9 cellular contexts compared by ENCODE assay signal in genomic region chr19:13906910-13907309, GRCh38. TPM values are rescaled to one million over a fixed set of nuclear protein-coding genes. Genes with fewer than 3 reads are reported as not detected.
DNase-seq lines count a peak whose midpoint lies in the region; ATAC-seq and TF ChIP-seq lines count a peak whose summit lies in the region.
"Had no signal": no experiment of that assay in that cellular context is flagged by ENCODE, and none has a peak within 500 bp of the region (broad histone marks: within the 10 kb centered on the region; RNA-seq: fewer than 3 reads in every experiment).

No MANE protein-coding gene starts in this region.

- H3K36me3 Mint-ChIP-seq in CD8-positive, alpha-beta T cell, result peaks cover 18% of the 10 kb centered on the region
- H3K36me3 Mint-ChIP-seq in osteocyte (ENCODE audit: unreplicated experiment), result peaks cover 7% of the 10 kb centered on the region
- H3K36me3 Mint-ChIP-seq in activated naive CD4-positive, alpha-beta T cell treated with anti-CD3 and anti-CD28 coated beads, Interleukin-2, amount 50 U/mL, for 72 hours, result peaks cover 5 to 6% of the 10 kb centered on the region in 2 donors

- H3K4me1 ChIP-seq in CD8-positive, alpha-beta T cell (ENCODE audit: insufficient read depth, low read length), result peaks cover 12% of the 10 kb centered on the region
- peaks cover 11% of the 10 kb centered on the region for H3K4me1 ChIP-seq in OCI-LY3 (ENCODE audit: low read length)

- intact Hi-C loops in CD8-positive, alpha-beta T cell (cut with DNase I, micrococcal nuclease), result loop anchor here (1.0 to 2.0 kb wide), 4 partner anchors 26 to 125 kb away; partner anchors contain the start of gene DCAF15 (in 2 of the 2)

- no peak for ATAC-seq in CD8-positive, alpha-beta T cell
- ATAC-seq in GM19351 (IDR thresholded peaks at IDR 0.05; ENCODE audit: unreplicated experiment), result no peak
- ATAC-seq in activated naive CD4-positive, alpha-beta T cell treated with anti-CD3 and anti-CD28 coated beads, Interleukin-2, amount 50 U/mL, for 72 hours, result no peak

- CTCF ChIA-PET in CD8-positive, alpha-beta T cell (lab: Charles Lee), result interaction anchor here (1.0 to 1.2 kb wide), 3 partner anchors 46 to 153 kb away, joined by 3 to 4 read pairs (median 4); partner anchors contain the start of gene DCAF15

- peak overlapping the region; percentile 96 for H3K4me2 ChIP-seq in OCI-LY3 (ENCODE audit: low read length)

- H3K27me3 Mint-ChIP-seq in CD8-positive, alpha-beta T cell (ENCODE audit: low read depth), result no peaks in the 10 kb centered on the region
- H3K27me3 Mint-ChIP-seq in osteocyte (ENCODE audit: unreplicated experiment), result no peaks in the 10 kb centered on the region

- no peak for DNase-seq in CD8-positive, alpha-beta T cell
- DNase-seq in epithelial cell of esophagus (ENCODE audit: low read depth), result no peak
- no peak for DNase-seq in osteocyte (ENCODE audit: extremely low spot score, unreplicated experiment)
- no peak for DNase-seq in Kasumi-1 (lab: John Stamatoyannopoulos, UW)
- no peak for DNase-seq in amygdala (lab: John Stamatoyannopoulos, UW)
- DNase-seq in activated naive CD4-positive, alpha-beta T cell treated with anti-CD3 and anti-CD28 coated beads, Interleukin-2, amount 50 U/mL, for 72 hours (ENCODE audit: low spot score in 2 of 2), result no peak
- DNase-seq: NCI-H524 treated with DMSO at 0.1 percent for 48 hours had no signal

- H3K9me3 Mint-ChIP-seq in CD8-positive, alpha-beta T cell, result no peaks in the 10 kb centered on the region
- no peaks in the 10 kb centered on the region for H3K9me3 Mint-ChIP-seq in osteocyte (ENCODE audit: unreplicated experiment)
- no peaks in the 10 kb centered on the region for H3K9me3 Mint-ChIP-seq in activated naive CD4-positive, alpha-beta T cell treated with anti-CD3 and anti-CD28 coated beads, Interleukin-2, amount 50 U/mL, for 72 hours

- peaks cover 14% of the 10 kb centered on the region for H3K4me1 Mint-ChIP-seq in CD8-positive, alpha-beta T cell (ENCODE audit: low read depth)
- peaks cover 14% of the 10 kb centered on the region for H3K4me1 Mint-ChIP-seq in osteocyte (ENCODE audit: unreplicated experiment)

- H3K27ac Mint-ChIP-seq in CD8-positive, alpha-beta T cell, result peak overlapping the region; percentile 41
- peak overlapping the region; percentile 50 for H3K27ac Mint-ChIP-seq in osteocyte (ENCODE audit: unreplicated experiment)
- H3K27ac Mint-ChIP-seq in activated naive CD4-positive, alpha-beta T cell treated with anti-CD3 and anti-CD28 coated beads, Interleukin-2, amount 50 U/mL, for 72 hours, result peak overlapping the region in 1 of 2 donors; percentile 93

- H3K79me2 ChIP-seq in OCI-LY3 (ENCODE audit: low read length), result 0 out of 2 replicates have a peak, but pooled peaks cover 5% of the 10 kb centered on the region

- H3K27me3 ChIP-seq in CD8-positive, alpha-beta T cell (ENCODE audit: insufficient read depth, low read length), result no peaks in the 10 kb centered on the region
- H3K27me3 ChIP-seq in OCI-LY3 (ENCODE audit: low read depth, low read length), result no peaks in the 10 kb centered on the region

- POLR2A ChIA-PET in CD8-positive, alpha-beta T cell (lab: Charles Lee), result interaction anchor here (1.0 to 1.2 kb wide), 2 partner anchors 99 to 125 kb away, joined by 3 to 5 read pairs; partner anchors contain the start of genes IL27RA and RFX1

- H3K9ac ChIP-seq in OCI-LY3 (ENCODE audit: low read length), result peak overlapping the region; percentile 83

- peaks cover 3% of the 10 kb centered on the region for H3K36me3 ChIP-seq in CD8-positive, alpha-beta T cell (ENCODE audit: insufficient read depth, low read length)
- H3K36me3 ChIP-seq in OCI-LY3 (replicated peaks; ENCODE audit: low read depth, low read length), result peaks cover 9% of the 10 kb centered on the region

- H4K20me1 ChIP-seq in OCI-LY3 (ENCODE audit: insufficient read depth, low read length), result no peaks in the 10 kb centered on the region

- H3K9me3 ChIP-seq in CD8-positive, alpha-beta T cell (ENCODE audit: low read length), result no peaks in the 10 kb centered on the region
- H3K9me3 ChIP-seq in OCI-LY3 (ENCODE audit: insufficient read depth, low read length), result no peaks in the 10 kb centered on the region

- no peak overlapping the region for H3K27ac ChIP-seq in CD8-positive, alpha-beta T cell (ENCODE audit: low read depth, low read length)
- no peak overlapping the region for H3K27ac ChIP-seq in OCI-LY3 (ENCODE audit: low read length)

- H3K4me3 Mint-ChIP-seq in CD8-positive, alpha-beta T cell, result peak overlapping the region; percentile 80
- peak overlapping the region; percentile 79 for H3K4me3 Mint-ChIP-seq in osteocyte (ENCODE audit: unreplicated experiment)

- H3K4me3 ChIP-seq in CD8-positive, alpha-beta T cell (ENCODE audit: low read depth, low read length), result peak overlapping the region; percentile 81
- peak overlapping the region; percentile 90 for H3K4me3 ChIP-seq in OCI-LY3 (ENCODE audit: low read length)
- peak overlapping the region; percentile 81 for H3K4me3 ChIP-seq in epithelial cell of esophagus (ENCODE audit: low read length)

- H2AFZ ChIP-seq in OCI-LY3 (ENCODE audit: low read depth, low read length), result peak overlapping the region; percentile 79; the same call in 1 of the 2 replicates

- TF ChIP-seq CTCF in CD8-positive, alpha-beta T cell (IDR thresholded peaks at IDR 0.05), result no peak
- no peak for TF ChIP-seq CTCF in OCI-LY3 (IDR thresholded peaks at IDR 0.05; ENCODE audit: low read depth, low read length)
- TF ChIP-seq CTCF in epithelial cell of esophagus (IDR thresholded peaks at IDR 0.05; ENCODE audit: insufficient read depth, low read depth, low read length, missing control alignments), result no peak
- TF ChIP-seq CTCF in osteocyte (IDR thresholded peaks at IDR 0.05), result no peak

RNA-seq across cellular contexts. Expression of gene CC2D1A, which starts 0.9 kb away (rescaled TPM):
- 10 to 100 TPM; 11.3 to 16.0 TPM for total RNA-seq in CD8-positive, alpha-beta T cell
- 44.3 and 51.3 TPM in 2 replicates for total RNA-seq in osteocyte
- total RNA-seq in activated naive CD4-positive, alpha-beta T cell treated with anti-CD3 and anti-CD28 coated beads, Interleukin-2, amount 50 U/mL, for 72 hours, result 10 to 100 TPM; 29.4 to 57.9 TPM

RNA-seq across cellular contexts. Expression of gene BRME1, which starts 1.0 kb away (rescaled TPM):
- 1 to 10 TPM; 1.0 to 1.2 TPM for total RNA-seq in CD8-positive, alpha-beta T cell
- 3.7 and 4.1 TPM in 2 replicates for total RNA-seq in osteocyte
- 10 to 100 TPM in 1 of 2 donors, 1 to 10 TPM in 1; 5.1 to 10.5 TPM for total RNA-seq in activated naive CD4-positive, alpha-beta T cell treated with anti-CD3 and anti-CD28 coated beads, Interleukin-2, amount 50 U/mL, for 72 hours

RNA-seq across cellular contexts. Expression of gene NANOS3, which starts 30.0 kb away (rescaled TPM):
- not detected for total RNA-seq in CD8-positive, alpha-beta T cell
- total RNA-seq in osteocyte, result 1.1 and 3.5 TPM in 2 replicates
- total RNA-seq in activated naive CD4-positive, alpha-beta T cell treated with anti-CD3 and anti-CD28 coated beads, Interleukin-2, amount 50 U/mL, for 72 hours, result under 1 TPM; 0.88 to 0.98 TPM

RNA-seq across cellular contexts. Expression of gene PODNL1, which starts 31.3 kb away (rescaled TPM):
- total RNA-seq in CD8-positive, alpha-beta T cell, result not detected
- 2.3 and 2.4 TPM in 2 replicates for total RNA-seq in osteocyte
- under 1 TPM in 1 of 2 donors, not detected in 1; 0.34 TPM for total RNA-seq in activated naive CD4-positive, alpha-beta T cell treated with anti-CD3 and anti-CD28 coated beads, Interleukin-2, amount 50 U/mL, for 72 hours

RNA-seq across cellular contexts. Expression of gene DCAF15, which starts 45.4 kb away (rescaled TPM):
- 100 to 1,000 TPM in 1 of 2 experiments, 10 to 100 TPM in 1; 86.5 to 101 TPM for total RNA-seq in CD8-positive, alpha-beta T cell
- 27.4 and 29.3 TPM in 2 replicates for total RNA-seq in osteocyte
- 10 to 100 TPM; 59.0 to 90.0 TPM for total RNA-seq in activated naive CD4-positive, alpha-beta T cell treated with anti-CD3 and anti-CD28 coated beads, Interleukin-2, amount 50 U/mL, for 72 hours
